In the genomic region with DNA sequence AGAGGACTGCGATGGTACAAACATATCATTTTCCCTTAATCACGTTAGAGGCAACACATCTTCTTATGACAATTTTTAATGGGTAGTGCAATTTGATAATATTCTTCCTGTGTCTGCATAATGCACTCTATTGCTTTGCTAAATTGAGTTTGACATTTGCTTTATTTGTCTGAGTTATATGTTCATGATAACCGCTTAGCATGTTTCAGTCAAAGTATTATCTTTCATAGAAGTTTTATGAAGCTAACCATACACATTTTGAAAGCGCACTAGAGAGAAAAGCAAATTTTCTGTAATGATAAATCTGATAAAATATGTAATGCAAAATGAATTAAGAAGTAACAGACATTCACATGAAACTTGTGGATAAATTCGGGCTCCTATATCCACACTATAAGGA, we compare ENCODE assay signal across 18 cellular contexts.
"Had no signal": no experiment of that assay in that cellular context is flagged by ENCODE, and none has a peak within 500 bp of the region (broad histone marks: within the 10 kb centered on the region; RNA-seq: fewer than 3 reads in every experiment).

No MANE protein-coding gene starts in this region.

- DNase-seq: NCI-H1092 treated with DMSO at 0.1 percent for 48 hours, NCI-H1436 treated with DMSO at 0.1 percent for 48 hours, NCI-H1694, NCI-H187 treated with DMSO at 0.1 percent for 48 hours, NCI-H2029 treated with DMSO at 0.1 percent for 48 hours, NCI-H2171 treated with DMSO at 0.1 percent for 48 hours, NCI-H345, NCI-H446 treated with DMSO at 0.1 percent for 48 hours, NCI-H510A treated with DMSO at 0.1 percent for 48 hours, NCI-H526, NCI-H82, Right ventricle myocardium superior, SIG-M5 had no signal

- H3K27ac ChIP-seq: HL-60, KMS-11, RWPE1, SJSA1 had no signal

- ATAC-seq: K562 had no signal
